In genomic region chr10:110903280-110904278, GRCh38 we compare ENCODE assay signal across 12 cellular contexts. TPM values are rescaled to one million over a fixed set of nuclear protein-coding genes. Genes with fewer than 3 reads are reported as not detected.
DNase-seq lines count a peak whose midpoint lies in the region; ATAC-seq and TF ChIP-seq lines count a peak whose summit lies in the region.
"Had no signal": no experiment of that assay in that cellular context is flagged by ENCODE, and none has a peak within 500 bp of the region (broad histone marks: within the 10 kb centered on the region; RNA-seq: fewer than 3 reads in every experiment).

No MANE protein-coding gene starts in this region.

- TF ChIP-seq POLR2A in breast epithelium (IDR thresholded peaks at IDR 0.05) (no peak), sigmoid colon (IDR thresholded peaks at IDR 0.05) (no peak)

- H3K27ac Mint-ChIP-seq in stimulated activated naive CD8-positive, alpha-beta T cell treated with anti-CD3 and anti-CD28 coated beads, Interleukin-15, amount 100 ng/mL, for 72 hours: peak overlapping the region; percentile 97 to 99

- H3K9me3 Mint-ChIP-seq in stimulated activated naive CD8-positive, alpha-beta T cell treated with anti-CD3 and anti-CD28 coated beads, Interleukin-15, amount 100 ng/mL, for 72 hours: no peaks in the 10 kb centered on the region

- no peak for TF ChIP-seq CTCF in left ventricle myocardium inferior (IDR thresholded peaks at IDR 0.05; ENCODE audit: borderline replicate concordance)
- TF ChIP-seq CTCF in breast epithelium (IDR thresholded peaks at IDR 0.05): no peak
- no peak for TF ChIP-seq CTCF in sigmoid colon (IDR thresholded peaks at IDR 0.05)

- H3K4me1 ChIP-seq in left ventricle myocardium inferior (peaks cover 12% of the 10 kb centered on the region), breast epithelium (no peaks in the 10 kb centered on the region), aorta (ENCODE audit: control insufficient read depth in 1 of 2, insufficient read depth in 2 of 2, low read length in 2 of 2) (peaks cover 0 to 4% of the 10 kb centered on the region in 2 donors), sigmoid colon (peaks cover 0 to 22% (median 8%) of the 10 kb centered on the region in 4 donors)

- H3K9me3 ChIP-seq in left ventricle myocardium inferior (replicated peaks) (no peaks in the 10 kb centered on the region), breast epithelium (no peaks in the 10 kb centered on the region), aorta (ENCODE audit: control insufficient read depth, low read length) (no peaks in the 10 kb centered on the region), sigmoid colon (no peaks in the 10 kb centered on the region)
- H3K9me3 ChIP-seq: BLaER1 treated with 17β-estradiol and CSF1 and Interleukin-3, amounts not matched to agents 10 nM and 100 nM had no signal

- peak; percentile 33 for ATAC-seq in left ventricle myocardium superior
- peak; percentile 68 for ATAC-seq in HG03342 (IDR thresholded peaks at IDR 0.05; ENCODE audit: unreplicated experiment)
- peak; percentile 91 for ATAC-seq in stimulated activated naive CD8-positive, alpha-beta T cell treated with anti-CD3 and anti-CD28 coated beads, Interleukin-15, amount 100 ng/mL, for 72 hours
- ATAC-seq in aorta (ENCODE audit: low FRiP score): no peak

- no peaks in the 10 kb centered on the region for H3K27me3 Mint-ChIP-seq in stimulated activated naive CD8-positive, alpha-beta T cell treated with anti-CD3 and anti-CD28 coated beads, Interleukin-15, amount 100 ng/mL, for 72 hours

- H3K36me3 ChIP-seq in left ventricle myocardium inferior (peaks cover 27% of the 10 kb centered on the region), breast epithelium (no peaks in the 10 kb centered on the region), aorta (ENCODE audit: control insufficient read depth in 1 of 2, insufficient read depth in 2 of 2, low read length in 1 of 2) (peaks cover 0 to 5% of the 10 kb centered on the region in 2 donors), sigmoid colon (peaks cover 0 to 37% (median 12%) of the 10 kb centered on the region in 4 donors)

- H3K4me3 Mint-ChIP-seq in stimulated activated naive CD8-positive, alpha-beta T cell treated with anti-CD3 and anti-CD28 coated beads, Interleukin-15, amount 100 ng/mL, for 72 hours: peak overlapping the region; percentile 64 to 77

- H3K4me3 ChIP-seq in left ventricle myocardium inferior: no peak overlapping the region
- H3K4me3 ChIP-seq in breast epithelium: no peak overlapping the region
- no peak overlapping the region for H3K4me3 ChIP-seq in aorta (ENCODE audit: low read length in 2 of 2)
- H3K4me3 ChIP-seq in sigmoid colon: no peak overlapping the region
- H3K4me3 ChIP-seq: BLaER1 treated with 17β-estradiol and CSF1 and Interleukin-3, amounts not matched to agents 10 nM and 100 nM had no signal

- TF ChIP-seq EP300 in sigmoid colon (IDR thresholded peaks at IDR 0.05): no peak

- peaks cover 40% of the 10 kb centered on the region for H3K4me1 Mint-ChIP-seq in stimulated activated naive CD8-positive, alpha-beta T cell treated with anti-CD3 and anti-CD28 coated beads, Interleukin-15, amount 100 ng/mL, for 72 hours

- H3K27ac ChIP-seq in left ventricle myocardium inferior (replicated peaks) (no peak overlapping the region), breast epithelium (peak overlapping the region; percentile 43 to 51), aorta (ENCODE audit: low read depth in 1 of 2, low read length in 2 of 2) (no peak overlapping the region), sigmoid colon (peak overlapping the region in 1 of 4 donors; percentile 44)
- H3K27ac ChIP-seq: BLaER1 treated with 17β-estradiol and CSF1 and Interleukin-3, amounts not matched to agents 10 nM and 100 nM; VCaP had no signal

- DNase-seq in left ventricle myocardium superior: no peak
- no peak for DNase-seq in left ventricle myocardium inferior
- no peak for DNase-seq in breast epithelium (ENCODE audit: low spot score in 2 of 2)
- DNase-seq in stimulated activated naive CD8-positive, alpha-beta T cell treated with anti-CD3 and anti-CD28 coated beads, Interleukin-15, amount 100 ng/mL, for 72 hours: peak; percentile 45 to 59
- DNase-seq in aorta: no peak
- no peak for DNase-seq in sigmoid colon
- no peak for DNase-seq in AG08395 (ENCODE audit: low spot score)
- DNase-seq: islet precursor cell, NCI-H82 had no signal

- WGBS in aorta, 2 donors: 75 to 76% methylated on average over 3 of the region's 3 CpGs
- WGBS in sigmoid colon, 2 donors: 78 to 80% methylated on average over 3 of the region's 3 CpGs

- H3K27me3 ChIP-seq in left ventricle myocardium inferior (ENCODE audit: low read depth): no peaks in the 10 kb centered on the region
- H3K27me3 ChIP-seq in breast epithelium: no peaks in the 10 kb centered on the region
- no peaks in the 10 kb centered on the region for H3K27me3 ChIP-seq in aorta (ENCODE audit: control insufficient read depth in 1 of 2, insufficient read depth in 2 of 2, low read length in 1 of 2)
- no peaks in the 10 kb centered on the region for H3K27me3 ChIP-seq in sigmoid colon
- H3K27me3 ChIP-seq: BLaER1 treated with 17β-estradiol and CSF1 and Interleukin-3, amounts not matched to agents 10 nM and 100 nM had no signal

- intact Hi-C loops in left ventricle myocardium superior (cut with micrococcal nuclease) (no loop called here), left ventricle myocardium inferior (cut with micrococcal nuclease) (loop anchor here (10.0 kb wide), 1 partner anchor 309 kb away; no protein-coding TSS in a partner anchor), breast epithelium (cut with DNase I; ENCODE audit: low total_unique reads) (no loop called here), aorta (cut with DNase I) (no loop called here), sigmoid colon (cut with DNase I) (no loop called here)

RNA-seq across cellular contexts. Expression of gene BBIP1, which starts 15.4 kb away (rescaled TPM):
- total RNA-seq in left ventricle myocardium superior: 20.6 TPM
- total RNA-seq in left ventricle myocardium inferior: 25.1 TPM
- total RNA-seq in breast epithelium: 10 to 100 TPM; 20.0 to 35.0 (median 23.6) TPM
- total RNA-seq in aorta: 10 to 100 TPM; 35.3 to 36.2 TPM
- 10 to 100 TPM; 30.4 to 38.6 TPM for polyA plus RNA-seq in aorta
- 10 to 100 TPM; 19.7 to 36.8 (median 27.5) TPM for total RNA-seq in sigmoid colon
- 10 to 100 TPM; 16.2 to 24.7 (median 20.0) TPM for polyA plus RNA-seq in sigmoid colon

RNA-seq across cellular contexts. Expression of gene SHOC2, which starts 15.8 kb away (rescaled TPM):
- total RNA-seq in left ventricle myocardium superior (42.7 TPM), left ventricle myocardium inferior (47.9 TPM), breast epithelium (10 to 100 TPM; 60.3 to 69.7 (median 65.9) TPM), aorta (10 to 100 TPM; 62.5 to 68.4 TPM), sigmoid colon (10 to 100 TPM; 49.7 to 74.5 (median 72.1) TPM)
- polyA plus RNA-seq in aorta (10 to 100 TPM; 17.6 to 33.1 TPM), sigmoid colon (10 to 100 TPM; 21.4 to 52.5 (median 33.0) TPM)

RNA-seq across cellular contexts. Expression of gene PDCD4, which starts 31.9 kb away (rescaled TPM):
- total RNA-seq in left ventricle myocardium superior (82.4 TPM), left ventricle myocardium inferior (86.5 TPM), breast epithelium (100 to 1,000 TPM; 101 to 319 (median 161) TPM), aorta (100 to 1,000 TPM in 1 of 2 donors, 10 to 100 TPM in 1; 67.5 to 124 TPM), sigmoid colon (100 to 1,000 TPM in 3 of 4 donors, 10 to 100 TPM in 1; 64.3 to 140 (median 127) TPM)
- polyA plus RNA-seq in aorta (10 to 100 TPM; 46.6 to 89.7 TPM), sigmoid colon (100 to 1,000 TPM; 179 to 327 (median 236) TPM)

Comparison
In these comparisons a context has a peak if more than half of its experiments do, and no peak if none do; other contexts are left out.
1. DNase-seq: peak in stimulated activated naive CD8-positive, alpha-beta T cell treated with anti-CD3 and anti-CD28 coated beads, Interleukin-15, amount 100 ng/mL, for 72 hours (2 of 2); none in left ventricle myocardium superior (single experiment), left ventricle myocardium inferior (single experiment), breast epithelium (0 of 2), aorta (0 of 2), sigmoid colon (single experiment) and AG08395 (single experiment).
2. H3K27ac ChIP-seq: peak in breast epithelium (2 of 2); none in left ventricle myocardium inferior (single experiment) and aorta (0 of 2).